9 cellular contexts compared by ENCODE assay signal in the genomic region with DNA sequence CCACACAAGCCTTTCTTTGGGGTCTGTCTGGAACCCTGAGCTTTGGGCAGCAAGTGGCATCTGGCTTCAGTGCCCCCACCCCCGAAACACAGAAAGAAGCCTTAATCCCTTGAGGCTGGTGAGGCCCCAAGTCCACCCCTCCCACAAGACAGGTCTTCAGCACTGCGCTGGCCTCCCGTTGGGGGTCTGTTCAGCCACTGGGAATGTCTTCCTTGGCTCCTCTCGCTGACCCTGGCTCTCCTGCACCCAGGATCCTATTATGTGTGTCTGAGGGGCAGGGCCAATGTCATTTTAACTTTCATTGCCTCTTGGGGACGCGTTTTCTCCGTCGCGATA. TPM values are rescaled to one million over a fixed set of nuclear protein-coding genes. Genes with fewer than 3 reads are reported as not detected.
DNase-seq lines count a peak whose midpoint lies in the region; ATAC-seq and TF ChIP-seq lines count a peak whose summit lies in the region.
"Had no signal": no experiment of that assay in that cellular context is flagged by ENCODE, and none has a peak within 500 bp of the region (broad histone marks: within the 10 kb centered on the region; RNA-seq: fewer than 3 reads in every experiment).

No MANE protein-coding gene starts in this region.

- H3K27me3 ChIP-seq in body of pancreas, result no peaks in the 10 kb centered on the region
- no peaks in the 10 kb centered on the region for H3K27me3 ChIP-seq in mesendoderm (ENCODE audit: insufficient read depth, low read length, poor library complexity)

- H3K18ac ChIP-seq in mesendoderm (ENCODE audit: low read length), result peak overlapping the region; percentile 7

- no peak overlapping the region for H4K8ac ChIP-seq in mesendoderm (ENCODE audit: low read depth, low read length)

- H3K27ac ChIP-seq in body of pancreas, result peak overlapping the region in 3 of 4 donors; percentile 57 to 79 (median 73)
- H3K27ac ChIP-seq in mesendoderm (ENCODE audit: low read depth, low read length), result no peak overlapping the region

- peak overlapping the region; percentile 60 for H3K4me3 Mint-ChIP-seq in activated naive CD4-positive, alpha-beta T cell treated with anti-CD3 and anti-CD28 coated beads, Interleukin-2, amount 10 ng/mL, durations not matched to agents 7 days and 5 days
- H3K4me3 Mint-ChIP-seq in type B pancreatic cell, result peak overlapping the region; percentile 90

- no peaks in the 10 kb centered on the region for H3K9me3 Mint-ChIP-seq in activated naive CD4-positive, alpha-beta T cell treated with anti-CD3 and anti-CD28 coated beads, Interleukin-2, amount 10 ng/mL, durations not matched to agents 7 days and 5 days
- no peaks in the 10 kb centered on the region for H3K9me3 Mint-ChIP-seq in type B pancreatic cell

- H3K4me2 ChIP-seq in mesendoderm (ENCODE audit: low read length), result peak overlapping the region; percentile 94

- intact Hi-C loops in body of pancreas (cut with DNase I), result no loop called here

- H2BK120ac ChIP-seq in mesendoderm (ENCODE audit: low read depth, low read length), result no peak overlapping the region

- peaks cover 33% of the 10 kb centered on the region for H3K36me3 Mint-ChIP-seq in activated naive CD4-positive, alpha-beta T cell treated with anti-CD3 and anti-CD28 coated beads, Interleukin-2, amount 10 ng/mL, durations not matched to agents 7 days and 5 days
- H3K36me3 Mint-ChIP-seq in type B pancreatic cell, result peaks cover 3% of the 10 kb centered on the region

- H3K4me3 ChIP-seq in body of pancreas (no peak overlapping the region), mesendoderm (ENCODE audit: low read length) (no peak overlapping the region)

- H3K4ac ChIP-seq in mesendoderm (ENCODE audit: low read depth, low read length), result no peak overlapping the region

- H4K5ac ChIP-seq in mesendoderm (ENCODE audit: low read length), result no peak overlapping the region

- CTCF ChIA-PET in activated naive CD4-positive, alpha-beta T cell treated with anti-CD3 and anti-CD28 coated beads, Interleukin-2, amount 10 ng/mL, durations not matched to agents 7 days and 5 days (lab: Charles Lee), result interaction anchor here (1.3 to 13.5 kb wide), 7 partner anchors 7 to 194 kb away, joined by 3 to 125 read pairs (median 8); no protein-coding TSS in a partner anchor

- peak overlapping the region; percentile 83 for H3K27ac Mint-ChIP-seq in activated naive CD4-positive, alpha-beta T cell treated with anti-CD3 and anti-CD28 coated beads, Interleukin-2, amount 10 ng/mL, durations not matched to agents 7 days and 5 days
- H3K27ac Mint-ChIP-seq in type B pancreatic cell, result peak overlapping the region; percentile 85

- peaks cover 39% of the 10 kb centered on the region for H3K4me1 ChIP-seq in body of pancreas
- H3K4me1 ChIP-seq in mesendoderm (ENCODE audit: control insufficient read depth, low read depth, low read length), result peaks cover 8% of the 10 kb centered on the region

- H3K9ac ChIP-seq in mesendoderm (ENCODE audit: low read length), result peak overlapping the region; percentile 83

- peaks cover 44% of the 10 kb centered on the region for H3K4me1 Mint-ChIP-seq in activated naive CD4-positive, alpha-beta T cell treated with anti-CD3 and anti-CD28 coated beads, Interleukin-2, amount 10 ng/mL, durations not matched to agents 7 days and 5 days
- H3K4me1 Mint-ChIP-seq in type B pancreatic cell (ENCODE audit: unreplicated experiment), result peaks cover 31% of the 10 kb centered on the region

- H3K27me3 Mint-ChIP-seq in activated naive CD4-positive, alpha-beta T cell treated with anti-CD3 and anti-CD28 coated beads, Interleukin-2, amount 10 ng/mL, durations not matched to agents 7 days and 5 days, result peaks cover 17% of the 10 kb centered on the region
- H3K27me3 Mint-ChIP-seq in type B pancreatic cell, result peaks cover 10% of the 10 kb centered on the region

- ATAC-seq in body of pancreas, result no peak

- TF ChIP-seq CTCF in body of pancreas (IDR thresholded peaks at IDR 0.05) (no peak), type B pancreatic cell (conservative IDR thresholded peaks at IDR 0.05) (no peak)

- DNase-seq in activated naive CD4-positive, alpha-beta T cell treated with anti-CD3 and anti-CD28 coated beads, Interleukin-2, amount 10 ng/mL, durations not matched to agents 7 days and 5 days, result no peak
- DNase-seq in activated naive CD4-positive, alpha-beta T cell treated with anti-CD3 and anti-CD28 coated beads, Interleukin-2, amount 50 U/mL, for 16 hours, result no peak
- DNase-seq in body of pancreas (no peak), mesendoderm (no peak), type B pancreatic cell (ENCODE audit: extremely low spot score, unreplicated experiment) (no peak), erythroblast (lab: John Stamatoyannopoulos, UW) (no peak), GOT3 (lab: John Stamatoyannopoulos, UW) (no peak), 8988T (no peak)

- no peaks in the 10 kb centered on the region for H3K79me1 ChIP-seq in mesendoderm (ENCODE audit: low read length)

- H3K56ac ChIP-seq in mesendoderm (ENCODE audit: low read length), result peak overlapping the region; percentile 92

- no peaks in the 10 kb centered on the region for H3K9me3 ChIP-seq in body of pancreas

- H3K23ac ChIP-seq in mesendoderm (ENCODE audit: low read length), result no peak overlapping the region

- H2BK15ac ChIP-seq in mesendoderm (replicated peaks; ENCODE audit: low read depth), result no peak overlapping the region

- H2BK5ac ChIP-seq in mesendoderm (ENCODE audit: low read length), result no peak overlapping the region

- TF ChIP-seq POLR2A in body of pancreas (IDR thresholded peaks at IDR 0.05), result no peak
- no peak for TF ChIP-seq POLR2A in erythroblast (IDR thresholded peaks at IDR 0.05; ENCODE audit: low read length)

- H3K79me2 ChIP-seq in mesendoderm (ENCODE audit: control insufficient read depth, insufficient read depth, low read length), result no peaks in the 10 kb centered on the region

- WGBS in body of pancreas, 2 donors, result 5 to 22% methylated on average over 7 to 9 of the region's 9 CpGs
- no CpG with 5 or more reads among the region's 9 CpGs for WGBS in mesendoderm (ENCODE audit: extremely low coverage, insufficient coverage, low lambda C conversion rate)

- no peaks in the 10 kb centered on the region for H3K36me3 ChIP-seq in body of pancreas (replicated peaks in 1 of 2; ENCODE audit: insufficient read depth in 1 of 2, low read depth in 2 of 2)
- H3K36me3 ChIP-seq in mesendoderm (ENCODE audit: control insufficient read depth, insufficient read depth, low read length), result peaks cover 6% of the 10 kb centered on the region

- H2AK5ac ChIP-seq in mesendoderm (ENCODE audit: low read length), result no peak overlapping the region

RNA-seq across cellular contexts. Expression of a gene that starts 26.9 kb away (rescaled TPM):
- total RNA-seq in body of pancreas (10 to 100 TPM; 10.9 to 16.3 TPM), type B pancreatic cell (ENCODE audit: low replicate concordance) (11.5 and 39.5 TPM in 2 replicates)
- 22.7 TPM for polyA plus RNA-seq in mesendoderm (2013, experiment 1 of 2)
- 23.2 TPM for polyA plus RNA-seq in mesendoderm (2013, experiment 2 of 2)

RNA-seq across cellular contexts. Expression of a gene that starts 31.3 kb away (rescaled TPM):
- total RNA-seq in body of pancreas (under 1 TPM in 1 of 2 donors, not detected in 1; 0.26 TPM), type B pancreatic cell (ENCODE audit: low replicate concordance) (0.12 and 0.27 TPM in 2 replicates)
- not detected for polyA plus RNA-seq in mesendoderm (2013, experiment 1 of 2)
- not detected for polyA plus RNA-seq in mesendoderm (2013, experiment 2 of 2)
- total RNA-seq: lower leg skin had no signal

RNA-seq across cellular contexts. Expression of a gene that starts 52.9 kb away (rescaled TPM):
- total RNA-seq in body of pancreas, result 10 to 100 TPM in 1 of 2 donors, 1 to 10 TPM in 1; 5.9 to 13.5 TPM
- polyA plus RNA-seq in mesendoderm (2013, experiment 1 of 2), result 2.4 TPM
- polyA plus RNA-seq in mesendoderm (2013, experiment 2 of 2), result 3.6 TPM
- total RNA-seq in type B pancreatic cell (ENCODE audit: low replicate concordance), result 7.8 and 12.5 TPM in 2 replicates
